In genomic region chrX:2689773-2690666, GRCh38 we compare ENCODE assay signal across 1 cellular context.
TF ChIP-seq lines count a peak whose summit lies in the region.

No MANE protein-coding gene starts in this region.

TF ChIP-seq in HepG2, 621 proteins besides CTCF, POLR2A, EP300 and RAD21 (continued from another document and continues in another):
- TF ChIP-seq ZBTB43 (CRISPR knock-in tag; conservative IDR thresholded peaks at IDR 0.05) = no peak
- TF ChIP-seq SOX13 (IDR thresholded peaks at IDR 0.05) = no peak
- no peak for TF ChIP-seq SOX13 (CRISPR knock-in tag; conservative IDR thresholded peaks at IDR 0.05 in 1 of 2, IDR thresholded peaks at IDR 0.05 in 1 of 2)
- TF ChIP-seq ZNF547 (CRISPR knock-in tag; IDR thresholded peaks at IDR 0.05) = no peak; the same call in 1 of the 2 replicates
- peak; percentile 10; the same call in 1 of the 2 replicates for TF ChIP-seq MED1 (CRISPR knock-in tag; IDR thresholded peaks at IDR 0.05)
- TF ChIP-seq E2F5 (CRISPR knock-in tag; conservative IDR thresholded peaks at IDR 0.05) = no peak
- no peak for TF ChIP-seq SETDB1 (CRISPR knock-in tag; IDR thresholded peaks at IDR 0.05; ENCODE audit: borderline replicate concordance)
- no peak for TF ChIP-seq ADNP (CRISPR knock-in tag; IDR thresholded peaks at IDR 0.05)
- no peak for TF ChIP-seq ZNF160 (CRISPR knock-in tag; IDR thresholded peaks at IDR 0.05)
- TF ChIP-seq FOXA3 (CRISPR knock-in tag; IDR thresholded peaks at IDR 0.05) = no peak
- TF ChIP-seq ZNF672 (CRISPR knock-in tag; IDR thresholded peaks at IDR 0.05) = no peak
- TF ChIP-seq MEIS1 (CRISPR knock-in tag; IDR thresholded peaks at IDR 0.05; ENCODE audit: borderline replicate concordance) = no peak
- TF ChIP-seq ZNF563 (CRISPR knock-in tag; IDR thresholded peaks at IDR 0.05) = no peak
- no peak for TF ChIP-seq NFIB (CRISPR knock-in tag; IDR thresholded peaks at IDR 0.05; ENCODE audit: borderline replicate concordance)
- TF ChIP-seq DR1 (CRISPR knock-in tag; IDR thresholded peaks at IDR 0.05) = no peak
- TF ChIP-seq TOE1 (CRISPR knock-in tag; IDR thresholded peaks at IDR 0.05) = no peak
- TF ChIP-seq XBP1 (CRISPR knock-in tag; IDR thresholded peaks at IDR 0.05) = no peak
- TF ChIP-seq ZSCAN22 (CRISPR knock-in tag; IDR thresholded peaks at IDR 0.05) = no peak
- TF ChIP-seq ZMAT3 (CRISPR knock-in tag; conservative IDR thresholded peaks at IDR 0.05) = no peak
- peak; percentile 68 for TF ChIP-seq HDAC1 (CRISPR knock-in tag; IDR thresholded peaks at IDR 0.05)
- no peak for TF ChIP-seq KDM1A (CRISPR knock-in tag; IDR thresholded peaks at IDR 0.05)
- TF ChIP-seq ZSCAN9 (CRISPR knock-in tag; IDR thresholded peaks at IDR 0.05; ENCODE audit: borderline replicate concordance) = no peak
- no peak for TF ChIP-seq KAT2B (IDR thresholded peaks at IDR 0.05; ENCODE audit: borderline replicate concordance, low read depth, low read length)
- peak; percentile 76 for TF ChIP-seq ZBTB7B (CRISPR knock-in tag; IDR thresholded peaks at IDR 0.05)
- TF ChIP-seq ARID4A (CRISPR knock-in tag; IDR thresholded peaks at IDR 0.05; ENCODE audit: borderline replicate concordance) = no peak
- peak; percentile 34 for TF ChIP-seq DMAP1 (CRISPR knock-in tag; IDR thresholded peaks at IDR 0.05)
- TF ChIP-seq ZNF597 (CRISPR knock-in tag; IDR thresholded peaks at IDR 0.05) = no peak
- TF ChIP-seq AGO2 (optimal IDR thresholded peaks at IDR 0.05; ENCODE audit: low read depth, low read length) = peak; percentile 58
- TF ChIP-seq ASH2L (IDR thresholded peaks at IDR 0.05; ENCODE audit: insufficient read length, low read depth, low read length) = no peak
- peak; percentile 26; the same call in 1 of the 2 replicates for TF ChIP-seq MYC (CRISPR knock-in tag; IDR thresholded peaks at IDR 0.05; ENCODE audit: borderline replicate concordance)
- no peak for TF ChIP-seq CEBPZ (IDR thresholded peaks at IDR 0.05; ENCODE audit: low read length)
- no peak for TF ChIP-seq MAFF (IDR thresholded peaks at IDR 0.05; ENCODE audit: low read depth, low read length)
- TF ChIP-seq CEBPG (CRISPR knock-in tag; IDR thresholded peaks at IDR 0.05) = 0 out of 2 replicates have a peak, but pooled peaks have one; percentile 11
- TF ChIP-seq DNMT3B (CRISPR knock-in tag; conservative IDR thresholded peaks at IDR 0.05) = no peak
- TF ChIP-seq GPN1 (CRISPR knock-in tag; IDR thresholded peaks at IDR 0.05; ENCODE audit: borderline replicate concordance) = no peak
- no peak for TF ChIP-seq ZNF510 (CRISPR knock-in tag; IDR thresholded peaks at IDR 0.05; ENCODE audit: low read depth)
- TF ChIP-seq ERF (CRISPR knock-in tag; IDR thresholded peaks at IDR 0.05) = no peak
- no peak for TF ChIP-seq ZSCAN5A (CRISPR knock-in tag; IDR thresholded peaks at IDR 0.05; ENCODE audit: borderline replicate concordance)
- TF ChIP-seq ZNF841 (CRISPR knock-in tag; IDR thresholded peaks at IDR 0.05; ENCODE audit: borderline replicate concordance) = no peak
- TF ChIP-seq ZNF432 (CRISPR knock-in tag; IDR thresholded peaks at IDR 0.05; ENCODE audit: borderline replicate concordance) = no peak
- TF ChIP-seq EZH2 (conservative IDR thresholded peaks at IDR 0.05; ENCODE audit: low read depth, low read length) = no peak
- TF ChIP-seq ZNF710 (CRISPR knock-in tag; IDR thresholded peaks at IDR 0.05; ENCODE audit: borderline replicate concordance) = no peak
- no peak for TF ChIP-seq NCOA1 (CRISPR knock-in tag; IDR thresholded peaks at IDR 0.05)
- TF ChIP-seq ZNF543 (CRISPR knock-in tag; IDR thresholded peaks at IDR 0.05) = no peak
- TF ChIP-seq FOSL1 (CRISPR knock-in tag; IDR thresholded peaks at IDR 0.05; ENCODE audit: borderline replicate concordance) = no peak
- TF ChIP-seq MLXIP (CRISPR knock-in tag; IDR thresholded peaks at IDR 0.05; ENCODE audit: borderline replicate concordance) = no peak
- no peak for TF ChIP-seq PHB2 (IDR thresholded peaks at IDR 0.05; ENCODE audit: partially characterized antibody)
- TF ChIP-seq ETV5 (CRISPR knock-in tag; IDR thresholded peaks at IDR 0.05; ENCODE audit: borderline replicate concordance) = 0 out of 2 replicates have a peak, but pooled peaks have one; percentile 24
- TF ChIP-seq ZNF614 (CRISPR knock-in tag; IDR thresholded peaks at IDR 0.05; ENCODE audit: borderline replicate concordance) = peak; percentile 23; the same call in 1 of the 2 replicates
- TF ChIP-seq THAP11 (CRISPR knock-in tag; IDR thresholded peaks at IDR 0.05) = no peak
- TF ChIP-seq PCBP1 (IDR thresholded peaks at IDR 0.05; ENCODE audit: borderline replicate concordance, low read depth, low read length) = no peak
- TF ChIP-seq ZNF777 (CRISPR knock-in tag; IDR thresholded peaks at IDR 0.05) = no peak
- TF ChIP-seq TBX3 (IDR thresholded peaks at IDR 0.05; ENCODE audit: borderline replicate concordance) = no peak
- TF ChIP-seq ZNF878 (CRISPR knock-in tag; IDR thresholded peaks at IDR 0.05) = no peak
